Comparison of ENCODE assay signal across 18 cellular contexts in the genomic region with DNA sequence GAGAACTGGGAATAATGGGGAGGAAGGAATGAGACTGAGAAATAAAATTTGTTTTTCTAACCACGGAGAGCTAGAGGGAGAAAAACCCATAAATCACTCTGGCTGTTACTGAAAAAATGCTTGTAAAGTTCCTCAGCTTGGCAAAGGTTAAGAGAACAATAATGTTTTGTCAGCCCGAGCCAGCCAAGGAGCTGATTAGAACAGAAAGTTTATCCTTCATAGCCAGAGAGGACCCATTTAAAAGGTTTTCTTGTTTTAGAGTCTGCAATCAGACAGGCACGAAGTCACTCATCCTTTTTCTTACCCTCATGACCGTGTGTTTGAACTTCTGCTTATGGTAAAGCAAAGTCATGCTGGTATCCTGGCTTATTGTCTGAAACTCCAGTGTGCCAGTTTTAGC. TPM values are rescaled to one million over a fixed set of nuclear protein-coding genes. Genes with fewer than 3 reads are reported as not detected.
A peak's percentile ranks its signal among the peaks of the same experiment; 100 is the strongest.
DNase-seq lines count a peak whose midpoint lies in the region; TF ChIP-seq lines count a peak whose summit lies in the region.
"Had no signal": no experiment of that assay in that cellular context is flagged by ENCODE, and none has a peak within 500 bp of the region (broad histone marks: within the 10 kb centered on the region; RNA-seq: fewer than 3 reads in every experiment).

No MANE protein-coding gene starts in this region.

- BruUV-seq in PC-9 (replicated peaks; lab: Mats Ljungman, UMichigan) = no TSS peak

- H3K4me1 ChIP-seq in PC-9 (replicated peaks; ENCODE audit: insufficient read depth) = 0 out of 2 replicates have a peak, but pooled peaks cover 6% of the 10 kb centered on the region
- no peaks in the 10 kb centered on the region for H3K4me1 ChIP-seq in hepatocyte (ENCODE audit: insufficient read depth)
- H3K4me1 ChIP-seq: left ventricle myocardium inferior had no signal

- H3K4me3 ChIP-seq in PC-9 = no peak overlapping the region
- no peak overlapping the region for H3K4me3 ChIP-seq in hepatocyte
- H3K4me3 ChIP-seq: cardiac muscle cell, left ventricle myocardium inferior had no signal

- H3K36me3 ChIP-seq in PC-9 (ENCODE audit: low read depth) (no peaks in the 10 kb centered on the region), hepatocyte (replicated peaks; ENCODE audit: insufficient read depth, low read depth) (no peaks in the 10 kb centered on the region)
- H3K36me3 ChIP-seq: cardiac muscle cell, left ventricle myocardium inferior had no signal

- H3K4me2 ChIP-seq in PC-9 = 0 out of 2 replicates have a peak overlapping the region, but pooled peaks have one; percentile 4
- peak overlapping the region; percentile 25 for H3K4me2 ChIP-seq in hepatocyte

- H3K79me2 ChIP-seq in PC-9 (ENCODE audit: low read depth) (no peaks in the 10 kb centered on the region), hepatocyte (no peaks in the 10 kb centered on the region)

- H3F3A ChIP-seq in PC-9 (ENCODE audit: insufficient read depth, low read depth) = no peaks in the 10 kb centered on the region

- H3K27ac ChIP-seq in PC-9 = no peak overlapping the region
- no peak overlapping the region for H3K27ac ChIP-seq in hepatocyte
- H3K27ac ChIP-seq: cardiac muscle cell, left ventricle myocardium inferior had no signal

- TF ChIP-seq CTCF in PC-9 (conservative IDR thresholded peaks at IDR 0.05) = no peak
- TF ChIP-seq CTCF in hepatocyte (IDR thresholded peaks at IDR 0.05; ENCODE audit: poor library complexity) = no peak

- 14% methylated on average over 4 of the region's 4 CpGs for WGBS in hepatocyte (ENCODE audit: low lambda C conversion rate, missing lambda C conversion rate)

- peak; percentile 44 for DNase-seq in DMS 273 (lab: John Stamatoyannopoulos, UW; ENCODE audit: unreplicated experiment)
- no peak for DNase-seq in DMS 273 treated with DMSO at 0.1 percent for 48 hours (lab: John Stamatoyannopoulos, UW)
- no peak for DNase-seq in PC-9
- DNase-seq in hepatocyte (ENCODE audit: low spot score) = peak; percentile 17
- DNase-seq in ureter (ENCODE audit: low spot score) = peak; percentile 43
- no peak for DNase-seq in amniotic stem cell (lab: John Stamatoyannopoulos, UW)
- no peak for DNase-seq in glomerular visceral epithelial cell (ENCODE audit: extremely low spot score)
- DNase-seq in NCI-H774 (lab: John Stamatoyannopoulos, UW) = no peak
- DNase-seq: 8988T, activated gamma-delta T cell treated with Interleukin-2 at 50 U/mL for 16 hours, hippocampal formation, left ventricle myocardium inferior, natural killer cell, NCI-H1436 treated with DMSO at 0.1 percent for 48 hours, NCI-H524 treated with DMSO at 0.1 percent for 48 hours, SHP77 treated with DMSO at 0.1 percent for 48 hours had no signal

- H3K9me3 ChIP-seq in PC-9 (ENCODE audit: insufficient read depth, low read depth) (no peaks in the 10 kb centered on the region), hepatocyte (ENCODE audit: low read depth) (no peaks in the 10 kb centered on the region)
- H3K9me3 ChIP-seq: left ventricle myocardium inferior had no signal

- POLR2A ChIA-PET in PC-9 (lab: Charles Lee; ENCODE audit: unreplicated experiment) = no interaction called here

- H3K27me3 ChIP-seq in PC-9 (ENCODE audit: insufficient read depth, low read depth) (no peaks in the 10 kb centered on the region), hepatocyte (no peaks in the 10 kb centered on the region)
- H3K27me3 ChIP-seq: cardiac muscle cell had no signal

- CTCF ChIA-PET in PC-9 (lab: Charles Lee) = no interaction called here

- intact Hi-C loops in PC-9 (cut with micrococcal nuclease; ENCODE audit: unreplicated experiment) = no loop called here

- H2AFZ ChIP-seq in PC-9 (no peak overlapping the region; the same call in 1 of the 2 replicates), hepatocyte (no peak overlapping the region)

- H3K9me2 ChIP-seq in PC-9 (ENCODE audit: insufficient read depth) = no peaks in the 10 kb centered on the region
- no peaks in the 10 kb centered on the region for H3K9me2 ChIP-seq in hepatocyte (replicated peaks; ENCODE audit: insufficient read depth)

- H4K20me1 ChIP-seq in PC-9 (ENCODE audit: insufficient read depth) = no peaks in the 10 kb centered on the region
- H4K20me1 ChIP-seq in hepatocyte (ENCODE audit: insufficient read depth, poor library complexity, severe bottlenecking) = no peaks in the 10 kb centered on the region

RNA-seq across cellular contexts. Expression of a gene that starts 13.7 kb away (rescaled TPM):
- not detected in 2 replicates for total RNA-seq in PC-9 (2021)
- total RNA-seq in hepatocyte = 0.24 and 0.53 TPM in 2 replicates
- polyA plus RNA-seq in hepatocyte = 1.4 TPM in 1 of 2 replicates, not detected in the other
- 8.3 TPM for total RNA-seq in ureter
- total RNA-seq: left ventricle myocardium inferior, natural killer cell, skeletal muscle tissue had no signal

Comparison
In these comparisons a context has a peak if more than half of its experiments do, and no peak if none do; other contexts are left out.
1. DNase-seq: peak in DMS 273 (single experiment), hepatocyte (single experiment) and ureter (single experiment); none in DMS 273 treated with DMSO at 0.1 percent for 48 hours (single experiment), PC-9 (0 of 2), amniotic stem cell (single experiment), glomerular visceral epithelial cell (single experiment) and NCI-H774 (single experiment).